In genomic region chr2:31258351-31258750, GRCh38 we compare ENCODE assay signal across 1 cellular context.
TF ChIP-seq lines count a peak whose summit lies in the region.

No MANE protein-coding gene starts in this region.

TF ChIP-seq in SK-N-SH treated with all-trans-retinoic acid at 6 μM for 48 hours, 23 proteins besides CTCF, POLR2A, EP300 and RAD21 (continued from another document):
- no peak for TF ChIP-seq TSHZ2 (CRISPR knock-in tag; IDR thresholded peaks at IDR 0.05)
- no peak for TF ChIP-seq SNAI2 (CRISPR knock-in tag; IDR thresholded peaks at IDR 0.05)
- TF ChIP-seq ZNF8 (CRISPR knock-in tag; IDR thresholded peaks at IDR 0.05): no peak
- no peak for TF ChIP-seq CSDC2 (CRISPR knock-in tag; IDR thresholded peaks at IDR 0.05)
- TF ChIP-seq ESRRG (CRISPR knock-in tag; IDR thresholded peaks at IDR 0.05): no peak
- no peak for TF ChIP-seq ZFP30 (CRISPR knock-in tag; IDR thresholded peaks at IDR 0.05)
- TF ChIP-seq BACH2 (CRISPR knock-in tag; IDR thresholded peaks at IDR 0.05; ENCODE audit: borderline replicate concordance): no peak
